In genomic region chr2:96916156-96917007, GRCh38 we compare ENCODE assay signal across 1 cellular context.
TF ChIP-seq lines count a peak whose summit lies in the region.

No MANE protein-coding gene starts in this region.

TF ChIP-seq in H1, 55 proteins besides CTCF, POLR2A, EP300 and RAD21 (continued from another document):
- no peak for TF ChIP-seq BACH1 (IDR thresholded peaks at IDR 0.05; ENCODE audit: low read length)
- no peak for TF ChIP-seq SRF (IDR thresholded peaks at IDR 0.05; ENCODE audit: low read depth, low read length)
- TF ChIP-seq RNF2 (IDR thresholded peaks at IDR 0.05; ENCODE audit: borderline replicate concordance, low read depth, low read length, missing control alignments, poor library complexity, severe bottlenecking), result no peak
- TF ChIP-seq CBX5 (IDR thresholded peaks at IDR 0.05; ENCODE audit: low read depth, low read length), result no peak
- TF ChIP-seq YY1 (IDR thresholded peaks at IDR 0.05; ENCODE audit: low read depth, low read length), result no peak
- no peak for TF ChIP-seq ZNF274 (IDR thresholded peaks at IDR 0.05; ENCODE audit: borderline replicate concordance, extremely low read depth, low read length)
TF ChIP-seq in H1: peak in this region for 0.
